In genomic region chr2:160356485-160356884, GRCh38 we compare ENCODE assay signal across 21 cellular contexts.
"Had no signal": no experiment of that assay in that cellular context is flagged by ENCODE, and none has a peak within 500 bp of the region (broad histone marks: within the 10 kb centered on the region; RNA-seq: fewer than 3 reads in every experiment).

No MANE protein-coding gene starts in this region.

- H3K36me3 ChIP-seq: left lung, right atrium auricular region, suprapubic skin had no signal

- H3K4me3 Mint-ChIP-seq: activated CD4-positive, alpha-beta memory T cell treated with anti-CD3 and anti-CD28 coated beads, Interleukin-2, amount 10 ng/mL, durations not matched to agents 7 days and 5 days; activated T-helper 1 cell treated with anti-CD3 and anti-CD28 coated beads, Interleukin-12 subunit alpha, Interleukin-12 subunit beta, Interleukin-2, Interleukin-4 antibody, amounts not matched to agents 30 ng/mL and 10 ng/mL and 1 ng/mL, durations not matched to agents 14 hours and 24 hours and 36 hours; endodermal cell; naive B cell; T-helper 1 cell treated with Interleukin-12 subunit alpha and Interleukin-12 subunit beta and Interleukin-4 antibody, amounts not matched to agents 30 μg/mL and 1 μg/mL, for 36 hours had no signal

- H3K4me3 ChIP-seq: dorsolateral prefrontal cortex, left lung, right atrium auricular region, skin epidermis, suprapubic skin had no signal

- H3K27ac Mint-ChIP-seq: activated CD4-positive, alpha-beta memory T cell treated with anti-CD3 and anti-CD28 coated beads, Interleukin-2, amount 10 ng/mL, durations not matched to agents 7 days and 5 days; activated T-helper 1 cell treated with anti-CD3 and anti-CD28 coated beads, Interleukin-12 subunit alpha, Interleukin-12 subunit beta, Interleukin-2, Interleukin-4 antibody, amounts not matched to agents 30 ng/mL and 10 ng/mL and 1 ng/mL, durations not matched to agents 14 hours and 24 hours and 36 hours; endodermal cell; naive B cell; progenitor cell of endocrine pancreas; T-helper 1 cell treated with Interleukin-12 subunit alpha and Interleukin-12 subunit beta and Interleukin-4 antibody, amounts not matched to agents 30 μg/mL and 1 μg/mL, for 36 hours had no signal

- H3K9me3 Mint-ChIP-seq: activated CD4-positive, alpha-beta memory T cell treated with anti-CD3 and anti-CD28 coated beads, Interleukin-2, amount 10 ng/mL, durations not matched to agents 7 days and 5 days; endodermal cell; T-helper 1 cell treated with Interleukin-12 subunit alpha and Interleukin-12 subunit beta and Interleukin-4 antibody, amounts not matched to agents 30 μg/mL and 1 μg/mL, for 36 hours had no signal

- H3K27me3 Mint-ChIP-seq: activated CD4-positive, alpha-beta memory T cell treated with anti-CD3 and anti-CD28 coated beads, Interleukin-2, amount 10 ng/mL, durations not matched to agents 7 days and 5 days; naive B cell; progenitor cell of endocrine pancreas had no signal

- H3K27ac ChIP-seq: dorsolateral prefrontal cortex, right atrium auricular region, skin epidermis, suprapubic skin had no signal

- H3K9me3 ChIP-seq: left lung, right atrium auricular region, SK-N-SH, suprapubic skin had no signal

- DNase-seq: activated CD4-positive, alpha-beta memory T cell treated with anti-CD3 and anti-CD28 coated beads, Interleukin-2, amount 10 ng/mL, durations not matched to agents 7 days and 5 days; activated CD4-positive, alpha-beta T cell treated with anti-CD3 and anti-CD28 coated beads for 4 hours; activated CD8-positive, alpha-beta memory T cell treated with anti-CD3 and anti-CD28 coated beads, Interleukin-2, amount 50 U/mL, for 48 hours; activated naive CD4-positive, alpha-beta T cell; dorsolateral prefrontal cortex; endodermal cell; erythroblast; islet precursor cell; left lung; naive B cell; nucleus accumbens; SK-N-SH; stimulated activated CD4-positive, alpha-beta T cell treated with anti-CD3 and anti-CD28 coated beads, Interleukin-4, amount 100 ng/mL, for 24 hours; stimulated activated naive CD8-positive, alpha-beta T cell treated with anti-CD3 and anti-CD28 coated beads, Interleukin-15, Interleukin-2, amounts not matched to agents 100 U/mL and 50 U/mL, for 24 hours; trophoblast cell had no signal

- ATAC-seq: left lung; stimulated activated naive CD8-positive, alpha-beta T cell treated with anti-CD3 and anti-CD28 coated beads, Interleukin-15, Interleukin-2, amounts not matched to agents 100 U/mL and 50 U/mL, for 24 hours had no signal

- H3K27me3 ChIP-seq: dorsolateral prefrontal cortex, left lung, right atrium auricular region, suprapubic skin had no signal
